Comparison of ENCODE assay signal across 8 cellular contexts in the genomic region with DNA sequence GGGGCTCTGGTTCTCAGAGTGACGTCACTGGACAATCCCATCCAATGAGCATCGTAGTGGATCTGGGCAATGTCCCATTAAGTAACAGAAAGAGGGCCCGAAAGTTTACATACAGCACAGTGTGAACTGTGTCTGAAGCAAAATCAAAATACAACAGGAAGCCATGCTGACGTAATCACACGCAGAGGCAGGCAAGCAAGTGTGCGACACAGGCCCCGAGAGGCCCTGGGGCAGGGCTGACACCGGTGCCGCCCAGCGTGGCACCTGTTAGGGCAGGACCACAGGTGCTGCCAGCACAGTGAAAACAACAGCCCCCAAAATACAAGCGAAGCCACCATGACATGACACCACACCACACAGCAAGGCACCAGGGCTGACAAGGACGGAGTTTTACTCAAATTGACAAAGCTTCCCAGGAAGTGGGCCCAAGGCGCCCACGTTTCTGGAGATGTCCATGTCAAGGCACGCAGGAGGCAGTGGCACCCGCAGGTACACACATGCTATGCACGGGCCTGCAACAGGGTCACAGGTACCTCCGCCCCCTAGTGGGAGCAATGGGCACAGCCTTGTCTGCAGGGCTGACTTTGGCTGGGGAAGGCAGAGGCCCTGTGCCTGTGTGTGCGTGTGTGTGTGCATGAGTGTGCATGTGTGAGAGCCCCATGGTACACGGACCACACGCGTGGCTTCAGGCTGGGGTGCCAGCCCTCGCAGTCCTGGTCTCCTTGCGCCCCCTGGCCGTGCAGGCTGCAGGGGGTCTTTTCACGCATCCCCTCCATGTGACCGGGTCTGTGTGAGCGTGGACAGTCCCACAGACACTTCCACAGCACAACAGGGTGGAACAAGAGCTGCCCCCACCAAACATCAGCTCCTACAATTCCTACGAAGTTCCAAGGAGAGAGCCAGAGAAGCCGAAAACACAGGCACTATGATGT. TPM values are rescaled to one million over a fixed set of nuclear protein-coding genes. Genes with fewer than 3 reads are reported as not detected.
A peak's percentile ranks its signal among the peaks of the same experiment; 100 is the strongest.
DNase-seq lines count a peak whose midpoint lies in the region; ATAC-seq, FAIRE-seq and TF ChIP-seq lines count a peak whose summit lies in the region.

No MANE protein-coding gene starts in this region.

- 77 to 87% (median 80%) methylated on average over 19 to 30 of the region's 30 CpGs for WGBS in adrenal gland, 4 donors

- peak; percentile 54 to 73 (median 60) for TF ChIP-seq CTCF in adrenal gland (IDR thresholded peaks at IDR 0.05)

- intact Hi-C loops in adrenal gland (cut with DNase I), result no loop called here

- no peaks in the 10 kb centered on the region for H3K9me3 ChIP-seq in adrenal gland (replicated peaks in 1 of 3)

- H3K27me3 ChIP-seq in adrenal gland, result no peaks in the 10 kb centered on the region

- no peak overlapping the region for H3K4me3 ChIP-seq in adrenal gland

- H3K36me3 ChIP-seq in adrenal gland (replicated peaks in 1 of 2), result peaks cover 0 to 5% of the 10 kb centered on the region in 2 donors

- H3K4me1 ChIP-seq in adrenal gland (replicated peaks in 1 of 2), result no peaks in the 10 kb centered on the region

- DNase-seq in EL (peak; percentile 44), HTR-8/SVneo (ENCODE audit: insufficient read length, low spot score) (peak; percentile 46), SKM-1 treated with dmso at 0.1 percent for 144 hours (lab: John Stamatoyannopoulos, UW; ENCODE audit: unreplicated experiment) (peak; percentile 41), adrenal gland (peak; percentile 46 to 74 (median 59)), iPS-NIHi11 (ENCODE audit: low spot score) (peak; percentile 93), frontal cortex (ENCODE audit: low spot score in 2 of 2) (no peak)
- DNase-seq in stimulated activated CD4-positive, alpha-beta T cell treated with anti-CD3 and anti-CD28 coated beads, Interleukin-4, amount 100 ng/mL, for 1 hour, result peak; percentile 69

- no peak overlapping the region for H3K27ac ChIP-seq in adrenal gland

- ATAC-seq in GM21367 (IDR thresholded peaks at IDR 0.05; ENCODE audit: unreplicated experiment), result peak; percentile 55

- no peak for TF ChIP-seq POLR2A in adrenal gland (IDR thresholded peaks at IDR 0.05)

- peak; percentile 72 for FAIRE-seq in HTR-8/SVneo (lab: Jason Lieb, UNC)
- no peak for FAIRE-seq in frontal cortex (lab: Jason Lieb, UNC)

RNA-seq across cellular contexts. Expression of a gene that starts 19.6 kb away (rescaled TPM):
- 10 to 100 TPM in 4 of 8 donors, 1 to 10 TPM in 4; 6.4 to 14.3 (median 10.6) TPM for total RNA-seq in adrenal gland
- 10 to 100 TPM in 1 of 3 donors, 1 to 10 TPM in 2; 7.1 to 11.4 (median 7.6) TPM for polyA plus RNA-seq in adrenal gland
- total RNA-seq in frontal cortex, result 8.2 TPM

RNA-seq across cellular contexts. Expression of a gene that starts 21.1 kb away (rescaled TPM):
- total RNA-seq in adrenal gland (not detected), frontal cortex (not detected)
- not detected for polyA plus RNA-seq in adrenal gland

Comparison
In these comparisons a context has a peak if more than half of its experiments do, and no peak if none do; other contexts are left out.
1. DNase-seq: peak in EL (single experiment), HTR-8/SVneo (single experiment), SKM-1 treated with dmso at 0.1 percent for 144 hours (single experiment), adrenal gland (7 of 7), iPS-NIHi11 (single experiment) and stimulated activated CD4-positive, alpha-beta T cell treated with anti-CD3 and anti-CD28 coated beads, Interleukin-4, amount 100 ng/mL, for 1 hour (single experiment); none in frontal cortex (0 of 2).